ENCODE assay signal across 25 cellular contexts in genomic region chr18:71040161-71040560, GRCh38.
"Had no signal": no experiment of that assay in that cellular context is flagged by ENCODE, and none has a peak within 500 bp of the region (broad histone marks: within the 10 kb centered on the region; RNA-seq: fewer than 3 reads in every experiment).

No MANE protein-coding gene starts in this region.

- H3K4me3 Mint-ChIP-seq: naive thymus-derived CD8-positive, alpha-beta T cell; neural crest cell; stimulated activated memory B cell treated with anti-CD40 and anti-IgM and Interleukin-4, amounts not matched to agents 10 μg/mL and 1 μg/mL and 100 μg/mL, for 72 hours; stimulated activated naive CD8-positive, alpha-beta T cell treated with anti-CD3 and anti-CD28 coated beads, Interleukin-15, Interleukin-2, amounts not matched to agents 100 ng/mL and 50 ng/mL, for 24 hours had no signal

- DNase-seq: central memory CD4-positive, alpha-beta T cell; cortex of kidney; dorsolateral prefrontal cortex; effector CD8-positive, alpha-beta T cell; gastrocnemius medialis; heart right ventricle; hypothalamus; left cardiac atrium; left ventricle myocardium superior; mesendoderm; naive thymus-derived CD8-positive, alpha-beta T cell; posterior cingulate gyrus; spleen; stimulated activated CD4-positive, alpha-beta T cell treated with anti-CD3 and anti-CD28 coated beads, Interleukin-15, amount 100 ng/mL, for 24 hours; stimulated activated CD4-positive, alpha-beta T cell treated with anti-CD3 and anti-CD28 coated beads, Interleukin-1b, Interleukin-23, amount 100 ng/mL, for 48 hours; stimulated activated CD4-positive, alpha-beta T cell treated with anti-CD3 and anti-CD28 coated beads, Interleukin-4, amount 100 ng/mL, for 24 hours; testis had no signal

- H3K9me3 Mint-ChIP-seq: naive thymus-derived CD8-positive, alpha-beta T cell; neural crest cell; stimulated activated memory B cell treated with anti-CD40 and anti-IgM and Interleukin-4, amounts not matched to agents 10 μg/mL and 1 μg/mL and 100 μg/mL, for 72 hours; stimulated activated naive CD8-positive, alpha-beta T cell treated with anti-CD3 and anti-CD28 coated beads, Interleukin-15, Interleukin-2, amounts not matched to agents 100 ng/mL and 50 ng/mL, for 24 hours had no signal

- H3K4me3 ChIP-seq: dorsolateral prefrontal cortex, esophagus muscularis mucosa, gastrocnemius medialis, heart right ventricle, lung, spleen, testis, tibial nerve had no signal

- H3K4me1 Mint-ChIP-seq: neural crest cell; stimulated activated memory B cell treated with anti-CD40 and anti-IgM and Interleukin-4, amounts not matched to agents 10 μg/mL and 1 μg/mL and 100 μg/mL, for 72 hours had no signal

- H3K36me3 Mint-ChIP-seq: naive thymus-derived CD8-positive, alpha-beta T cell; stimulated activated memory B cell treated with anti-CD40 and anti-IgM and Interleukin-4, amounts not matched to agents 10 μg/mL and 1 μg/mL and 100 μg/mL, for 72 hours had no signal

- ATAC-seq: gastrocnemius medialis; heart right ventricle; left cardiac atrium; left ventricle myocardium superior; naive thymus-derived CD8-positive, alpha-beta T cell; sciatic nerve; stimulated activated memory B cell treated with anti-CD40 and anti-IgM and Interleukin-4, amounts not matched to agents 10 μg/mL and 1 μg/mL and 100 μg/mL, for 72 hours had no signal

- H3K27ac Mint-ChIP-seq: naive thymus-derived CD8-positive, alpha-beta T cell; stimulated activated memory B cell treated with anti-CD40 and anti-IgM and Interleukin-4, amounts not matched to agents 10 μg/mL and 1 μg/mL and 100 μg/mL, for 72 hours; stimulated activated naive CD8-positive, alpha-beta T cell treated with anti-CD3 and anti-CD28 coated beads, Interleukin-15, Interleukin-2, amounts not matched to agents 100 ng/mL and 50 ng/mL, for 24 hours had no signal

- H3K27me3 Mint-ChIP-seq: stimulated activated memory B cell treated with anti-CD40 and anti-IgM and Interleukin-4, amounts not matched to agents 10 μg/mL and 1 μg/mL and 100 μg/mL, for 72 hours; stimulated activated naive CD8-positive, alpha-beta T cell treated with anti-CD3 and anti-CD28 coated beads, Interleukin-15, Interleukin-2, amounts not matched to agents 100 ng/mL and 50 ng/mL, for 24 hours had no signal

- H3K36me3 ChIP-seq: esophagus muscularis mucosa, gastrocnemius medialis, heart right ventricle, spleen, tibial nerve had no signal

- H3K27me3 ChIP-seq: dorsolateral prefrontal cortex, esophagus muscularis mucosa, gastrocnemius medialis, heart right ventricle, spleen, testis, tibial nerve had no signal

- H3K27ac ChIP-seq: dorsolateral prefrontal cortex, epithelial cell of prostate, esophagus muscularis mucosa, gastrocnemius medialis, heart right ventricle, spleen, testis, tibial nerve had no signal
